ENCODE assay signal across 11 cellular contexts in the genomic region with DNA sequence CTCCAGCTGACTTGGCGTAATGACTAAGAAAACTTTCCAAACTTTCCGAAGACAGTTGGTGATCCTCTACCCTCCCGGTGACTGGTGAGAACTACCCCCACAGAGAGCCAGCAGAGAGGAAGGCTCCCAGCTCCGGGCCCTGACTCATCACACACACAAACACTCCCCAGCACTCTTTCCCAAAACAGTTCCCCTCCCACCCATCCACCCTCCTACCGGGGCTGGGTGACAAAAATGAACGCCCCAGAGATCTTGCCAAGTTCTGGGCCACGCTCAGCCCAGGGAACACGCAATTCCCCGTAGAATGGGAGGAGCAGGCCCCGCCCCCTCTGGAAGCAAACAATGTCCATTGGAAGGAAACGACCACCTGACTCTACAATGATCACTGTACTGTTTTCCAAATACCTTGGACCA. TPM values are rescaled to one million over a fixed set of nuclear protein-coding genes. Genes with fewer than 3 reads are reported as not detected.
DNase-seq lines count a peak whose midpoint lies in the region; ATAC-seq and TF ChIP-seq lines count a peak whose summit lies in the region.
"Had no signal": no experiment of that assay in that cellular context is flagged by ENCODE, and none has a peak within 500 bp of the region (broad histone marks: within the 10 kb centered on the region; RNA-seq: fewer than 3 reads in every experiment).

No MANE protein-coding gene starts in this region.

- no peaks in the 10 kb centered on the region for H3K79me1 ChIP-seq in mesenchymal stem cell (replicated peaks; ENCODE audit: low read length, poor library complexity, severe bottlenecking)

- intact Hi-C loops in uterus (cut with DNase I; ENCODE audit: low total_unique reads): no loop called here
- intact Hi-C loops in activated T-helper 1 cell treated with anti-CD3 and anti-CD28 coated beads, Interleukin-12 subunit alpha, Interleukin-12 subunit beta, Interleukin-2, Interleukin-4 antibody, amounts not matched to agents 30 ng/mL and 10 ng/mL and 1 ng/mL, durations not matched to agents 14 hours and 24 hours and 36 hours (cut with micrococcal nuclease): no loop called here

- no peaks in the 10 kb centered on the region for H3K36me3 Mint-ChIP-seq in activated T-helper 1 cell treated with anti-CD3 and anti-CD28 coated beads, Interleukin-12 subunit alpha, Interleukin-12 subunit beta, Interleukin-2, Interleukin-4 antibody, amounts not matched to agents 30 ng/mL and 10 ng/mL and 1 ng/mL, durations not matched to agents 14 hours and 24 hours and 36 hours (ENCODE audit: low read depth)

- H2AFZ ChIP-seq in SK-N-SH (ENCODE audit: low read depth) (peak overlapping the region; percentile 46; the same call in 1 of the 2 replicates), mesenchymal stem cell (ENCODE audit: low read depth, low read length) (peak overlapping the region; percentile 46)

- ATAC-seq in SK-N-SH treated with all-trans-retinoic acid at 6 μM for 48 hours (no peak), GM18870 (IDR thresholded peaks at IDR 0.05; ENCODE audit: unreplicated experiment) (no peak)

- peak overlapping the region in 1 of 2 experiments; percentile 58 for H3K18ac ChIP-seq in mesenchymal stem cell (ENCODE audit: low read depth in 1 of 2, low read length in 2 of 2)

- H3K9me3 ChIP-seq in SK-N-SH: no peaks in the 10 kb centered on the region
- H3K9me3 ChIP-seq in mesenchymal stem cell (ENCODE audit: control insufficient read depth, low read length): no peaks in the 10 kb centered on the region
- H3K9me3 ChIP-seq in uterus: no peaks in the 10 kb centered on the region
- H3K9me3 ChIP-seq: BLaER1 had no signal

- no peak overlapping the region for H4K91ac ChIP-seq in mesenchymal stem cell (ENCODE audit: low read length)

- TF ChIP-seq CTCF in SK-N-SH (IDR thresholded peaks at IDR 0.05): no peak
- TF ChIP-seq CTCF in choroid plexus epithelial cell (conservative IDR thresholded peaks at IDR 0.05; ENCODE audit: low read depth, low read length): no peak
- no peak for TF ChIP-seq CTCF in uterus (IDR thresholded peaks at IDR 0.05)

- no peak overlapping the region for H2AK5ac ChIP-seq in mesenchymal stem cell (ENCODE audit: low read length, severe bottlenecking)

- H3K14ac ChIP-seq in mesenchymal stem cell (ENCODE audit: low read length in 2 of 2): no peak overlapping the region

- TF ChIP-seq RAD21 in SK-N-SH (IDR thresholded peaks at IDR 0.05; ENCODE audit: low read length): no peak

- no peak overlapping the region for H3K27ac Mint-ChIP-seq in activated T-helper 1 cell treated with anti-CD3 and anti-CD28 coated beads, Interleukin-12 subunit alpha, Interleukin-12 subunit beta, Interleukin-2, Interleukin-4 antibody, amounts not matched to agents 30 ng/mL and 10 ng/mL and 1 ng/mL, durations not matched to agents 14 hours and 24 hours and 36 hours

- H3K4me2 ChIP-seq in SK-N-SH (no peak overlapping the region), mesenchymal stem cell (ENCODE audit: low read length, poor library complexity, severe bottlenecking) (no peak overlapping the region)
- H3K4me2 ChIP-seq: BLaER1 had no signal

- peaks cover 6% of the 10 kb centered on the region for H3K4me1 Mint-ChIP-seq in activated T-helper 1 cell treated with anti-CD3 and anti-CD28 coated beads, Interleukin-12 subunit alpha, Interleukin-12 subunit beta, Interleukin-2, Interleukin-4 antibody, amounts not matched to agents 30 ng/mL and 10 ng/mL and 1 ng/mL, durations not matched to agents 14 hours and 24 hours and 36 hours (ENCODE audit: low read depth)

- H3K27ac ChIP-seq in SK-N-SH (ENCODE audit: low read depth in 2 of 2, low read length in 1 of 2) (no peak overlapping the region), mesenchymal stem cell (ENCODE audit: low read length, poor library complexity, severe bottlenecking) (no peak overlapping the region), uterus (peak overlapping the region; percentile 77 to 80)
- H3K27ac ChIP-seq: BLaER1 had no signal

- H2BK5ac ChIP-seq in mesenchymal stem cell (ENCODE audit: low read depth, low read length, poor library complexity, severe bottlenecking): no peak overlapping the region

- H3K9me3 Mint-ChIP-seq in activated T-helper 1 cell treated with anti-CD3 and anti-CD28 coated beads, Interleukin-12 subunit alpha, Interleukin-12 subunit beta, Interleukin-2, Interleukin-4 antibody, amounts not matched to agents 30 ng/mL and 10 ng/mL and 1 ng/mL, durations not matched to agents 14 hours and 24 hours and 36 hours: no peaks in the 10 kb centered on the region

- H3K27me3 ChIP-seq in SK-N-SH (ENCODE audit: insufficient read depth) (no peaks in the 10 kb centered on the region), mesenchymal stem cell (ENCODE audit: control insufficient read depth in 1 of 2, insufficient read depth in 1 of 2, low read length in 2 of 2) (peaks cover 5 to 34% of the 10 kb centered on the region in 2 experiments), uterus (no peaks in the 10 kb centered on the region)
- H3K27me3 ChIP-seq: BLaER1 had no signal

- peak overlapping the region in 1 of 2 experiments; percentile 73 for H2BK12ac ChIP-seq in mesenchymal stem cell (ENCODE audit: low read length in 2 of 2)

- peak overlapping the region; percentile 35 for H2BK120ac ChIP-seq in mesenchymal stem cell (ENCODE audit: low read depth, low read length)

- CTCF ChIA-PET in SK-N-SH (lab: Yijun Ruan, JAX): interaction anchor here (0.6 to 17.1 kb wide), 5 partner anchors 28 to 159 kb away, joined by 3 to 293 read pairs (median 3); no protein-coding TSS in a partner anchor

- H3K4ac ChIP-seq in mesenchymal stem cell (ENCODE audit: low read depth in 1 of 2, low read length in 2 of 2): no peak overlapping the region

- no peaks in the 10 kb centered on the region for H3K79me2 ChIP-seq in SK-N-SH (ENCODE audit: insufficient read depth)

- no peaks in the 10 kb centered on the region for H3K36me3 ChIP-seq in SK-N-SH (replicated peaks in 1 of 2; ENCODE audit: control insufficient read depth in 1 of 2, insufficient read depth in 2 of 2, low read length in 1 of 2)
- H3K36me3 ChIP-seq in mesenchymal stem cell (ENCODE audit: control insufficient read depth in 1 of 2, insufficient read depth in 2 of 2, low read depth in 1 of 2, low read length in 2 of 2): no peaks in the 10 kb centered on the region
- no peaks in the 10 kb centered on the region for H3K36me3 ChIP-seq in uterus
- H3K36me3 ChIP-seq: BLaER1 had no signal

- no peak for TF ChIP-seq EP300 in SK-N-SH (IDR thresholded peaks at IDR 0.05; ENCODE audit: borderline replicate concordance in 1 of 2, low read depth in 1 of 2, low read length in 1 of 2)

- H3K9ac ChIP-seq in SK-N-SH (no peak overlapping the region), mesenchymal stem cell (ENCODE audit: low read length) (peak overlapping the region; percentile 72)
- H3K9ac ChIP-seq: BLaER1 had no signal

- peak overlapping the region; percentile 62 for H4K8ac ChIP-seq in mesenchymal stem cell (ENCODE audit: low read length)

- no peaks in the 10 kb centered on the region for H3F3A ChIP-seq in SK-N-SH (replicated peaks; ENCODE audit: insufficient read depth)

- no peaks in the 10 kb centered on the region for H3K9me2 ChIP-seq in SK-N-SH

- no peaks in the 10 kb centered on the region for H4K20me1 ChIP-seq in SK-N-SH (ENCODE audit: insufficient read depth)
- H4K20me1 ChIP-seq: BLaER1 had no signal

- peak; percentile 13 to 35 for TF ChIP-seq POLR2A in uterus (IDR thresholded peaks at IDR 0.05)

- peaks cover 18% of the 10 kb centered on the region for H3K27me3 Mint-ChIP-seq in activated T-helper 1 cell treated with anti-CD3 and anti-CD28 coated beads, Interleukin-12 subunit alpha, Interleukin-12 subunit beta, Interleukin-2, Interleukin-4 antibody, amounts not matched to agents 30 ng/mL and 10 ng/mL and 1 ng/mL, durations not matched to agents 14 hours and 24 hours and 36 hours (ENCODE audit: insufficient read depth)

- H3K23ac ChIP-seq in mesenchymal stem cell (ENCODE audit: low read length in 2 of 2): no peak overlapping the region

- WGBS in SK-N-SH (ENCODE audit: low lambda C conversion rate): 70% methylated on average over 7 of the region's 11 CpGs
- 29% methylated on average over 11 of the region's 11 CpGs for WGBS in mesenchymal stem cell

- H3K4me1 ChIP-seq in SK-N-SH (ENCODE audit: control insufficient read depth in 1 of 2, insufficient read depth in 2 of 2, low read depth in 1 of 2, low read length in 1 of 2) (peaks cover 0 to 25% of the 10 kb centered on the region in 2 experiments; a peak in 1 of 4 replicates), mesenchymal stem cell (ENCODE audit: control insufficient read depth, insufficient read depth, low read depth, low read length) (peaks cover 5% of the 10 kb centered on the region), uterus (peaks cover 0 to 6% of the 10 kb centered on the region in 2 donors)

- H2BK15ac ChIP-seq in mesenchymal stem cell (ENCODE audit: low read depth, poor library complexity, severe bottlenecking): peak overlapping the region; percentile 26

- POLR2A ChIA-PET in SK-N-SH (lab: Yijun Ruan, JAX): no interaction called here

- DNase-seq in SK-N-SH: no peak
- peak; percentile 37 for DNase-seq in choroid plexus epithelial cell (ENCODE audit: low read depth)
- peak; percentile 85 for DNase-seq in mesenchymal stem cell
- peak; percentile 92 to 95 for DNase-seq in uterus
- DNase-seq in activated T-helper 1 cell treated with anti-CD3 and anti-CD28 coated beads, Interleukin-12 subunit alpha, Interleukin-12 subunit beta, Interleukin-2, Interleukin-4 antibody, amounts not matched to agents 30 ng/mL and 10 ng/mL and 1 ng/mL, durations not matched to agents 14 hours and 24 hours and 36 hours (ENCODE audit: low spot score): no peak
- no peak for DNase-seq in NCI-H187 treated with DMSO at 0.1 percent for 48 hours (lab: John Stamatoyannopoulos, UW)
- DNase-seq: activated CD8-positive, alpha-beta memory T cell treated with anti-CD3 and anti-CD28 coated beads for 24 hours; NCI-H524 had no signal

- no peak overlapping the region for H3K4me3 Mint-ChIP-seq in activated T-helper 1 cell treated with anti-CD3 and anti-CD28 coated beads, Interleukin-12 subunit alpha, Interleukin-12 subunit beta, Interleukin-2, Interleukin-4 antibody, amounts not matched to agents 30 ng/mL and 10 ng/mL and 1 ng/mL, durations not matched to agents 14 hours and 24 hours and 36 hours

- no peak overlapping the region for H3K4me3 ChIP-seq in SK-N-SH (ENCODE audit: low read depth in 2 of 2, low read length in 1 of 2)
- peak overlapping the region; percentile 30 for H3K4me3 ChIP-seq in choroid plexus epithelial cell (ENCODE audit: low read depth, low read length)
- peak overlapping the region in 1 of 2 experiments; percentile 44 for H3K4me3 ChIP-seq in mesenchymal stem cell (ENCODE audit: insufficient read depth in 1 of 2, low read depth in 1 of 2, low read length in 2 of 2)
- peak overlapping the region in 1 of 2 donors; percentile 2 for H3K4me3 ChIP-seq in uterus
- H3K4me3 ChIP-seq: BLaER1 had no signal

RNA-seq across cellular contexts. Expression of a gene that starts 21.3 kb away (rescaled TPM):
- 34.5 and 56.8 TPM in 2 replicates for polyA plus RNA-seq in SK-N-SH (2012; rRNA removed)
- 36.2 and 42.6 TPM in 2 replicates for polyA plus RNA-seq in SK-N-SH (2012; cell fraction: cytosol; rRNA removed)
- polyA plus RNA-seq in SK-N-SH (2012; cell fraction: nucleus; rRNA removed): 39.1 and 46.6 TPM in 2 replicates
- 56.5 TPM for polyA plus RNA-seq in mesenchymal stem cell (2013, experiment 1 of 2)
- 57.3 TPM for polyA plus RNA-seq in mesenchymal stem cell (2013, experiment 2 of 2)
- 10 to 100 TPM; 51.7 to 86.7 (median 68.1) TPM for total RNA-seq in uterus
- 3.5 and 3.9 TPM in 2 replicates for total RNA-seq in activated T-helper 1 cell treated with anti-CD3 and anti-CD28 coated beads, Interleukin-12 subunit alpha, Interleukin-12 subunit beta, Interleukin-2, Interleukin-4 antibody, amounts not matched to agents 30 ng/mL and 10 ng/mL and 1 ng/mL, durations not matched to agents 14 hours and 24 hours and 36 hours

Comparison
In these comparisons a context has a peak if more than half of its experiments do, and no peak if none do; other contexts are left out.
1. DNase-seq: peak in choroid plexus epithelial cell (single experiment), mesenchymal stem cell (single experiment) and uterus (2 of 2); none in SK-N-SH (single experiment), activated T-helper 1 cell treated with anti-CD3 and anti-CD28 coated beads, Interleukin-12 subunit alpha, Interleukin-12 subunit beta, Interleukin-2, Interleukin-4 antibody, amounts not matched to agents 30 ng/mL and 10 ng/mL and 1 ng/mL, durations not matched to agents 14 hours and 24 hours and 36 hours (single experiment) and NCI-H187 treated with DMSO at 0.1 percent for 48 hours (single experiment).
2. H3K27ac ChIP-seq: peak in uterus (2 of 2); none in SK-N-SH (0 of 2) and mesenchymal stem cell (single experiment).
3. RNA of a gene that starts 21.3 kb away (total RNA-seq): 51.7 to 86.7 TPM in uterus; 3.5 to 3.9 TPM in activated T-helper 1 cell treated with anti-CD3 and anti-CD28 coated beads, Interleukin-12 subunit alpha, Interleukin-12 subunit beta, Interleukin-2, Interleukin-4 antibody, amounts not matched to agents 30 ng/mL and 10 ng/mL and 1 ng/mL, durations not matched to agents 14 hours and 24 hours and 36 hours; every median in the first group is over 10 times any median in the second.